11 cellular contexts compared by ENCODE assay signal in the genomic region with DNA sequence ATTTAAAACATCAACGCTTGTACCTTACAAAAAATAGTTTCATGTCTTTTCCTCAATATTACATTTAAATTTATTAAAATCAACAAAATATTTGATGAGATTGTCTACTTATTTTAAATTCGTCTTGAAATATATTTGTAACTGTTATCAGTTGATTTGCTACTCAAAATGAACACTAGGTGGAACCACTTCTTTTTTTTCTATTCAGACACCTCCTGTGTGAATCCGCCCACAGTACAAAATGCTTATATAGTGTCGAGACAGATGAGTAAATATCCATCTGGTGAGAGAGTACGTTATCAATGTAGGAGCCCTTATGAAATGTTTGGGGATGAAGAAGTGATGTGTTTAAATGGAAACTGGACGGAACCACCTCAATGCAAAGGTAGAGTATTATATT. TPM values are rescaled to one million over a fixed set of nuclear protein-coding genes. Genes with fewer than 3 reads are reported as not detected.
DNase-seq lines count a peak whose midpoint lies in the region; ATAC-seq, FAIRE-seq and TF ChIP-seq lines count a peak whose summit lies in the region.
"Not testable (repeated sequence)": the region's sequence is repeated elsewhere in the genome, so short reads cannot be mapped to it uniquely, and the experiment has no call there.
"Had no signal": no experiment of that assay in that cellular context is flagged by ENCODE, and none has a peak within 500 bp of the region (broad histone marks: within the 10 kb centered on the region; RNA-seq: fewer than 3 reads in every experiment).

No MANE protein-coding gene starts in this region.

- H3K27ac ChIP-seq in RWPE2 (ENCODE audit: poor library complexity, severe bottlenecking); lung (ENCODE audit: low read depth in 1 of 2, low read length in 1 of 2): not testable (repeated sequence)

- DNase-seq in BE2C; GM18507 (ENCODE audit: extremely low spot score, insufficient read length, low read depth); RWPE2 (ENCODE audit: low spot score); lung (ENCODE audit: low spot score): not testable (repeated sequence)
- DNase-seq in HEK293T (ENCODE audit: extremely low spot score) (peak; percentile 13), HT-29 (ENCODE audit: low spot score) (peak; percentile 57), NCI-H2107 treated with DMSO at 0.1 percent for 48 hours (lab: John Stamatoyannopoulos, UW; ENCODE audit: unreplicated experiment) (peak; percentile 28), dermis microvascular lymphatic vessel endothelial cell (ENCODE audit: low read depth in 2 of 2) (peak; percentile 9 to 27)

- WGBS in lung, 2 donors = 44 to 69% methylated on average over 6 of the region's 6 CpGs

- H3K4me1 ChIP-seq in BE2C; RWPE2 (ENCODE audit: insufficient read depth, poor library complexity, severe bottlenecking); lung (ENCODE audit: control insufficient read depth in 2 of 2, insufficient read depth in 2 of 2, low read length in 2 of 2): not testable (repeated sequence)

- ATAC-seq in RWPE2 (ENCODE audit: low read depth) (peak; percentile 73; the same call in 2 of the 3 replicates), lung (ENCODE audit: insufficient read depth, low FRiP score) (peak; percentile 62)

- TF ChIP-seq CTCF in BE2C (IDR thresholded peaks at IDR 0.05; ENCODE audit: low read depth, low read length) (peak; percentile 44; the same call in 1 of the 2 replicates), RWPE2 (IDR thresholded peaks at IDR 0.05; ENCODE audit: poor library complexity, severe bottlenecking) (peak; percentile 65)
- TF ChIP-seq CTCF in lung (IDR thresholded peaks at IDR 0.05; ENCODE audit: control extremely low read depth, extremely low read depth) = not testable (repeated sequence)

- H3K9me3 ChIP-seq in BE2C; RWPE2 (ENCODE audit: severe bottlenecking); lung (ENCODE audit: control insufficient read depth in 2 of 2, insufficient read depth in 1 of 2, low read length in 1 of 2): not testable (repeated sequence)

- H3K27me3 ChIP-seq in BE2C; RWPE2 (ENCODE audit: insufficient read depth, poor library complexity, severe bottlenecking); lung (ENCODE audit: control insufficient read depth, insufficient read depth): not testable (repeated sequence)

- H3K36me3 ChIP-seq in BE2C; RWPE2 (ENCODE audit: low read depth); lung (ENCODE audit: control insufficient read depth in 2 of 2, insufficient read depth in 2 of 2, low read length in 2 of 2): not testable (repeated sequence)

- POLR2A ChIA-PET in HEK293T (lab: Yijun Ruan, JAX) = not testable (repeated sequence)

- H3K4me3 ChIP-seq in BE2C (ENCODE audit: low read depth, low read length); RWPE2 (ENCODE audit: severe bottlenecking); lung: not testable (repeated sequence)

- FAIRE-seq in GM18507 (lab: Jason Lieb, UNC) = peak; percentile 65

- CTCF ChIA-PET in HEK293T (lab: Yijun Ruan, JAX) = not testable (repeated sequence)

RNA-seq across cellular contexts. Expression of a gene that starts 31.4 kb away (rescaled TPM):
- polyA plus RNA-seq in BE2C (2012; ENCODE audit: insufficient read depth, insufficient read length, low read depth) = not detected
- total RNA-seq in HT-29 (2014; rRNA removed; shearing (Covaris generic)) = 0.31 and 0.55 TPM in 2 replicates
- total RNA-seq in dermis microvascular lymphatic vessel endothelial cell (under 0.01 TPM in 1 of 2 replicates, not detected in the other), lung (1 to 10 TPM in 1 of 2 donors, under 1 TPM in 1; 0.28 to 1.5 TPM)
- polyA plus RNA-seq in lung = under 1 TPM; 0.03 to 0.24 TPM
- total RNA-seq: activated CD8-positive, alpha-beta T cell treated with anti-CD3 and anti-CD28 coated beads for 36 hours; CD4-positive, alpha-beta T cell; naive thymus-derived CD8-positive, alpha-beta T cell had no signal
- polyA plus RNA-seq: naive thymus-derived CD8-positive, alpha-beta T cell had no signal
